Comparison of ENCODE assay signal across 8 cellular contexts in genomic region chr1:89725016-89725380, GRCh38.
DNase-seq lines count a peak whose midpoint lies in the region; ATAC-seq, FAIRE-seq and TF ChIP-seq lines count a peak whose summit lies in the region.

No MANE protein-coding gene starts in this region.

- peak overlapping the region; percentile 19; the same call in 1 of the 2 replicates for H3K9ac ChIP-seq in OCI-LY3 (ENCODE audit: low read length)
- peak overlapping the region; percentile 33 for H3K9ac ChIP-seq in endothelial cell of umbilical vein (replicated peaks; ENCODE audit: extremely low read depth, insufficient read depth, low read length)

- DNase-seq in EL: peak; percentile 59
- DNase-seq in endothelial cell of umbilical vein (ENCODE audit: low read depth, low spot score): no peak
- DNase-seq in non-pigmented ciliary epithelial cell (ENCODE audit: low read depth): peak; percentile 57
- no peak for DNase-seq in NCI-H1048 (lab: John Stamatoyannopoulos, UW)
- no peak for DNase-seq in NCI-H82 (lab: John Stamatoyannopoulos, UW)
- DNase-seq in NCI-H1694 treated with DMSO at 0.1 percent for 48 hours (lab: John Stamatoyannopoulos, UW): no peak

- POLR2A ChIA-PET in endothelial cell of umbilical vein (lab: Charles Lee): interaction anchor here (0.7 kb wide), 1 partner anchor 70 kb away, joined by 3 read pairs; no protein-coding TSS in a partner anchor

- peak overlapping the region; percentile 82 for H3K4me2 ChIP-seq in OCI-LY3 (ENCODE audit: low read length)
- peak overlapping the region; percentile 38 for H3K4me2 ChIP-seq in endothelial cell of umbilical vein (ENCODE audit: insufficient read depth, low read length)

- dilution Hi-C loops in endothelial cell of umbilical vein (cut with MboI; ENCODE audit: extremely low pct_ligation_motif_present, low sequenced_read_pairs): no loop called here

- FAIRE-seq in endothelial cell of umbilical vein (lab: Jason Lieb, UNC): no peak

- no peaks in the 10 kb centered on the region for H3K36me3 ChIP-seq in OCI-LY3 (replicated peaks; ENCODE audit: low read depth, low read length)
- H3K36me3 ChIP-seq in endothelial cell of umbilical vein (ENCODE audit: control insufficient read depth in 2 of 2, extremely low read depth in 1 of 2, insufficient read depth in 2 of 2, low read length in 2 of 2): no peaks in the 10 kb centered on the region

- CTCF ChIA-PET in endothelial cell of umbilical vein (lab: Charles Lee): interaction anchor here (0.7 to 2.0 kb wide), 3 partner anchors 12 to 38 kb away, joined by 3 to 10 read pairs (median 6); no protein-coding TSS in a partner anchor

- H2AFZ ChIP-seq in OCI-LY3 (ENCODE audit: low read depth, low read length): no peak overlapping the region
- no peak overlapping the region for H2AFZ ChIP-seq in endothelial cell of umbilical vein (ENCODE audit: low read depth, low read length)

- H3K27ac ChIP-seq in OCI-LY3 (ENCODE audit: low read length): no peak overlapping the region
- peak overlapping the region; percentile 85 for H3K27ac ChIP-seq in endothelial cell of umbilical vein (ENCODE audit: insufficient read depth, low read depth, low read length)

- TSS peak; percentile 41 for BruUV-seq in endothelial cell of umbilical vein (replicated peaks; lab: Mats Ljungman, UMichigan)

- ATAC-seq in GM19351 (IDR thresholded peaks at IDR 0.05; ENCODE audit: unreplicated experiment): no peak

- H3K4me1 ChIP-seq in OCI-LY3 (ENCODE audit: low read length) (peaks cover 32% of the 10 kb centered on the region), endothelial cell of umbilical vein (ENCODE audit: control insufficient read depth, extremely low read depth, insufficient read depth, low read length) (peaks cover 64% of the 10 kb centered on the region)

- no peaks in the 10 kb centered on the region for H3K79me2 ChIP-seq in OCI-LY3 (ENCODE audit: low read length)
- H3K79me2 ChIP-seq in endothelial cell of umbilical vein (ENCODE audit: control insufficient read depth, insufficient read depth, low read length): peaks cover 3% of the 10 kb centered on the region

- no peaks in the 10 kb centered on the region for H3K9me1 ChIP-seq in endothelial cell of umbilical vein (replicated peaks; ENCODE audit: control insufficient read depth, extremely low read depth, insufficient read depth, low read length)

- no peak for TF ChIP-seq CTCF in OCI-LY3 (IDR thresholded peaks at IDR 0.05; ENCODE audit: low read depth, low read length)
- no peak for TF ChIP-seq CTCF in endothelial cell of umbilical vein (IDR thresholded peaks at IDR 0.05; ENCODE audit: extremely low read depth in 1 of 2, insufficient read depth in 1 of 2, low read depth in 1 of 2, low read length in 2 of 2)

- H4K20me1 ChIP-seq in OCI-LY3 (ENCODE audit: insufficient read depth, low read length) (no peaks in the 10 kb centered on the region), endothelial cell of umbilical vein (replicated peaks; ENCODE audit: control insufficient read depth, extremely low read depth, insufficient read depth, low read length) (no peaks in the 10 kb centered on the region)

- H3K27me3 ChIP-seq in OCI-LY3 (ENCODE audit: low read depth, low read length): peaks cover 8% of the 10 kb centered on the region
- H3K27me3 ChIP-seq in endothelial cell of umbilical vein (ENCODE audit: control insufficient read depth in 2 of 2, insufficient read depth in 2 of 2, low read length in 2 of 2): no peaks in the 10 kb centered on the region

- H3K4me3 ChIP-seq in OCI-LY3 (ENCODE audit: low read length) (peak overlapping the region; percentile 49; the same call in 1 of the 2 replicates), endothelial cell of umbilical vein (replicated peaks in 1 of 3; ENCODE audit: insufficient read depth in 1 of 3, low read depth in 1 of 3, low read length in 3 of 3) (no peak overlapping the region)

- TF ChIP-seq POLR2A in endothelial cell of umbilical vein (IDR thresholded peaks at IDR 0.05; ENCODE audit: low read depth, low read length): peak; percentile 6

- intact Hi-C loops in endothelial cell of umbilical vein (cut with micrococcal nuclease): loop anchor here (2.0 kb wide), 1 partner anchor 14 kb away; no protein-coding TSS in a partner anchor

- H3K9me3 ChIP-seq in OCI-LY3 (ENCODE audit: insufficient read depth, low read length) (no peaks in the 10 kb centered on the region), endothelial cell of umbilical vein (replicated peaks; ENCODE audit: control insufficient read depth, insufficient read depth, low read length) (no peaks in the 10 kb centered on the region)

TF ChIP-seq in endothelial cell of umbilical vein, 7 proteins besides CTCF, POLR2A, EP300 and RAD21:
- TF ChIP-seq EZH2 (IDR thresholded peaks at IDR 0.05; ENCODE audit: borderline replicate concordance, low read depth, low read length, severe bottlenecking) (no peak), MYC (IDR thresholded peaks at IDR 0.05; ENCODE audit: low read depth, low read length) (no peak), FOS (IDR thresholded peaks at IDR 0.05; ENCODE audit: borderline replicate concordance, insufficient read depth, low read length) (no peak), MAX (IDR thresholded peaks at IDR 0.05; ENCODE audit: insufficient read depth, insufficient read length) (no peak), GATA2 (IDR thresholded peaks at IDR 0.05; ENCODE audit: insufficient read depth, insufficient read length, low read depth, low read length) (no peak), POLR2AphosphoS5 (IDR thresholded peaks at IDR 0.05; ENCODE audit: insufficient read depth, low read depth, low read length) (no peak), JUN (IDR thresholded peaks at IDR 0.05; ENCODE audit: borderline replicate concordance, insufficient read depth, insufficient read length, low read depth) (no peak)

Comparison
In these comparisons a context has a peak if more than half of its experiments do, and no peak if none do; other contexts are left out.
1. DNase-seq: peak in EL (single experiment) and non-pigmented ciliary epithelial cell (single experiment); none in endothelial cell of umbilical vein (single experiment), NCI-H1048 (single experiment), NCI-H82 (single experiment) and NCI-H1694 treated with DMSO at 0.1 percent for 48 hours (single experiment).